In the genomic region with DNA sequence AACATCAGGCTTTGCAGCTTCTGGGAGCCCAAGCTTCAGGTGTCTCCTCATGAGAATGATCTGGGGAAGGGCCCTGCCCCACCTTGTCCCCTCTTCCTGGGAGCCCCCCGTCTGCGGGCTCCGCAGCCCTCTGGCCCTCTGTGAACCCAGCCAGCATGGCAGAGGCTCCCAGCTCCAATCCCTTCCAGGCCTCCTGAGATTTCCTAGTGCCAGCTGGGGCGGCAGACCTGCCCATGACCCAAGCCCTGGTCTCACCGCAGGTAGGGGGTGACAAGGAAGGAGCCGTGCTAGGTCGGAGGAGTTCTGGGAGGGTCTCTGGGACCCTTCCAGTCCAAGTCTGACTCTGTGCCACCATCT, we compare ENCODE assay signal across 19 cellular contexts. TPM values are rescaled to one million over a fixed set of nuclear protein-coding genes. Genes with fewer than 3 reads are reported as not detected.
"Had no signal": no experiment of that assay in that cellular context is flagged by ENCODE, and none has a peak within 500 bp of the region (broad histone marks: within the 10 kb centered on the region; RNA-seq: fewer than 3 reads in every experiment).

No MANE protein-coding gene starts in this region.

- H3K9me3 ChIP-seq: esophagus muscularis mucosa, spleen, thoracic aorta had no signal

- H3K36me3 Mint-ChIP-seq: naive B cell; stimulated activated memory B cell treated with anti-CD40 and anti-IgM and Interleukin-4, amounts not matched to agents 10 μg/mL and 1 μg/mL and 100 μg/mL, for 72 hours had no signal

- H3K4me3 ChIP-seq: coronary artery, thoracic aorta had no signal

- H3K4me3 Mint-ChIP-seq: activated naive CD4-positive, alpha-beta T cell treated with anti-CD3 and anti-CD28 coated beads for 36 hours; activated naive CD8-positive, alpha-beta T cell treated with anti-CD3 and anti-CD28 coated beads, Interleukin-2, amount 50 U/mL, for 24 hours; activated T-helper 17 cell treated with anti-CD3 and anti-CD28 coated beads, Interleukin-2, amount 50 U/mL, for 72 hours; central memory CD8-positive, alpha-beta T cell; stimulated activated memory B cell treated with anti-CD40 and anti-IgM and Interleukin-4, amounts not matched to agents 10 μg/mL and 1 μg/mL and 100 μg/mL, for 72 hours had no signal

- DNase-seq: activated CD4-positive, alpha-beta T cell treated with anti-CD3 and anti-CD28 coated beads, Interleukin-2, amount 50 U/mL, for 48 hours; activated naive CD4-positive, alpha-beta T cell treated with anti-CD3 and anti-CD28 coated beads for 36 hours; activated naive CD8-positive, alpha-beta T cell treated with anti-CD3 and anti-CD28 coated beads, Interleukin-2, amount 50 U/mL, for 24 hours; activated T-cell treated with anti-CD3 and anti-CD28 coated beads, Interleukin-2, amount 50 U/mL, for 1 hour; anterior cingulate cortex; naive B cell; nucleus accumbens; retina; spleen; stimulated activated CD4-positive, alpha-beta T cell treated with anti-CD3 and anti-CD28 coated beads, Interleukin-4, amount 100 ng/mL, for 4 hours; SW 1271; T-helper 2 cell had no signal

- H3K36me3 ChIP-seq: esophagus muscularis mucosa, spleen, thoracic aorta, WERI-Rb-1 had no signal

- H3K9me3 Mint-ChIP-seq: activated naive CD4-positive, alpha-beta T cell treated with anti-CD3 and anti-CD28 coated beads for 36 hours; activated naive CD8-positive, alpha-beta T cell treated with anti-CD3 and anti-CD28 coated beads, Interleukin-2, amount 50 U/mL, for 24 hours; activated T-helper 17 cell treated with anti-CD3 and anti-CD28 coated beads, Interleukin-2, amount 50 U/mL, for 72 hours; central memory CD8-positive, alpha-beta T cell; naive B cell; stimulated activated memory B cell treated with anti-CD40 and anti-IgM and Interleukin-4, amounts not matched to agents 10 μg/mL and 1 μg/mL and 100 μg/mL, for 72 hours had no signal

- H3K27ac Mint-ChIP-seq: activated naive CD4-positive, alpha-beta T cell treated with anti-CD3 and anti-CD28 coated beads for 36 hours; activated naive CD8-positive, alpha-beta T cell treated with anti-CD3 and anti-CD28 coated beads, Interleukin-2, amount 50 U/mL, for 24 hours; activated T-helper 17 cell treated with anti-CD3 and anti-CD28 coated beads, Interleukin-2, amount 50 U/mL, for 72 hours; naive B cell; stimulated activated memory B cell treated with anti-CD40 and anti-IgM and Interleukin-4, amounts not matched to agents 10 μg/mL and 1 μg/mL and 100 μg/mL, for 72 hours had no signal

- H3K27ac ChIP-seq: coronary artery, esophagus muscularis mucosa, thoracic aorta, WERI-Rb-1 had no signal

RNA-seq across cellular contexts. Expression of gene ESPN, which starts 59.2 kb away (rescaled TPM):
- total RNA-seq: thoracic aorta had no signal
